ENCODE assay signal across 31 cellular contexts in the genomic region with DNA sequence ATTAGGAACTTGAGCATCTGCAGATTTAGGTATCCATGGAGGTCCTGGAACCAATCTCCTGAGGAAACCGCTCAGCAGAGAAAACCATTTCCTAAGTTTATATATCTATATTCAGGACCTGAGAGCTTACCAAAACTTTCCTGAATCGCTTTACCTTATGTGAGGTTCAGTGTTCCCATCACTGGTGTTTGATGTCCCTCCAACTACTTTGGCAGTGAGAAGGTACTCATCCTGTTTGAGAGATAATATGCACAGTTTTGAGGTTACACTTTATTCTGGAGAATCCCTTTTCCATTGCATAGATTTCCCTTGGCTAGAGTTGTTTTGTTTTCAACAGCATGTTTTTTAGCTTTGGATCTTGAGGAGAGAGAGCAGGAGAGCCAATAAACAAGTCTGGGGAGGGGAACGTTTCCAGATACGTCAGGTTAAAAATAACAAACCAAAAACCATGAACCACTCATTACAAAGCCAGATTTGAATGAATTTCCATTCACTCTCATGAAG. TPM values are rescaled to one million over a fixed set of nuclear protein-coding genes. Genes with fewer than 3 reads are reported as not detected.
A peak's percentile ranks its signal among the peaks of the same experiment; 100 is the strongest.
DNase-seq lines count a peak whose midpoint lies in the region; ATAC-seq, FAIRE-seq and TF ChIP-seq lines count a peak whose summit lies in the region.
"Had no signal": no experiment of that assay in that cellular context is flagged by ENCODE, and none has a peak within 500 bp of the region (broad histone marks: within the 10 kb centered on the region; RNA-seq: fewer than 3 reads in every experiment).

No MANE protein-coding gene starts in this region.

- no peaks in the 10 kb centered on the region for H4K20me1 ChIP-seq in GM12878 (ENCODE audit: control insufficient read depth, insufficient read depth)
- H4K20me1 ChIP-seq: BLaER1 treated with 17β-estradiol and CSF1 and Interleukin-3, amounts not matched to agents 10 nM and 100 nM had no signal

- RAD21 ChIA-PET in GM12878 (lab: Charles Lee; ENCODE audit: unreplicated experiment), result interaction anchor here (2.6 to 4.9 kb wide), 4 partner anchors 32 to 255 kb away, joined by 9 to 43 read pairs (median 16); partner anchors contain the start of gene CD200

- ATAC-seq in heart left ventricle (peak in 2 of 4 donors; percentile 15 to 75), WTC11 (no peak), GM12878 (no peak), GM19455 (IDR thresholded peaks at IDR 0.05; ENCODE audit: unreplicated experiment) (no peak)
- no peak for ATAC-seq in CD8-positive, alpha-beta T cell
- ATAC-seq: HCT116 had no signal

- H3K9me3 ChIP-seq in heart left ventricle (no peaks in the 10 kb centered on the region), right atrium auricular region (no peaks in the 10 kb centered on the region), GM12878 (replicated peaks; ENCODE audit: control insufficient read depth, insufficient read depth, low read length) (no peaks in the 10 kb centered on the region), tibial artery (no peaks in the 10 kb centered on the region)
- no peaks in the 10 kb centered on the region for H3K9me3 ChIP-seq in CD8-positive, alpha-beta T cell (ENCODE audit: low read length)
- H3K9me3 ChIP-seq: BLaER1 treated with 17β-estradiol and CSF1 and Interleukin-3, amounts not matched to agents 10 nM and 100 nM; esophagus muscularis mucosa; left lung had no signal

- no peaks in the 10 kb centered on the region for H3K79me2 ChIP-seq in GM12878 (ENCODE audit: control insufficient read depth, insufficient read depth, low read length)

- H3K36me3 ChIP-seq in heart left ventricle (peaks cover 0 to 5% (median 0%) of the 10 kb centered on the region in 9 donors), right atrium auricular region (no peaks in the 10 kb centered on the region), GM12878 (ENCODE audit: control insufficient read depth in 2 of 2, insufficient read depth in 2 of 2, low read length in 1 of 2) (peaks cover 0 to 11% of the 10 kb centered on the region in 2 experiments; a peak in 1 of 4 replicates), tibial artery (no peaks in the 10 kb centered on the region)
- H3K36me3 ChIP-seq in CD8-positive, alpha-beta T cell (ENCODE audit: insufficient read depth, low read length), result no peaks in the 10 kb centered on the region
- H3K36me3 ChIP-seq: BLaER1 treated with 17β-estradiol and CSF1 and Interleukin-3, amounts not matched to agents 10 nM and 100 nM; cardiac muscle cell; esophagus muscularis mucosa; left lung had no signal

- in situ Hi-C loops in GM12878 (cut with MboI), result no loop called here

- H3K4me3 ChIP-seq in heart left ventricle (no peak overlapping the region), right atrium auricular region (no peak overlapping the region), GM12878 (no peak overlapping the region), tibial artery (no peak overlapping the region)
- H3K4me3 ChIP-seq in CD8-positive, alpha-beta T cell (ENCODE audit: low read depth, low read length), result no peak overlapping the region
- H3K4me3 ChIP-seq: BLaER1 treated with 17β-estradiol and CSF1 and Interleukin-3, amounts not matched to agents 10 nM and 100 nM; cardiac muscle cell; coronary artery; esophagus muscularis mucosa; left lung; PC-9 had no signal

- TF ChIP-seq CTCF in heart left ventricle (IDR thresholded peaks at IDR 0.05), result no peak
- no peak for TF ChIP-seq CTCF in right atrium auricular region (IDR thresholded peaks at IDR 0.05)
- no peak for TF ChIP-seq CTCF in WTC11 (IDR thresholded peaks at IDR 0.05)
- no peak for TF ChIP-seq CTCF in GM12878 (IDR thresholded peaks at IDR 0.05 in 2 of 3, conservative IDR thresholded peaks at IDR 0.05 in 1 of 3; ENCODE audit: control insufficient read depth in 2 of 3, extremely low read depth in 1 of 3, insufficient read depth in 1 of 3, low read depth in 3 of 3, low read length in 3 of 3)
- TF ChIP-seq CTCF in tibial artery (IDR thresholded peaks at IDR 0.05), result no peak
- TF ChIP-seq CTCF in CD8-positive, alpha-beta T cell (IDR thresholded peaks at IDR 0.05), result no peak

- no peak overlapping the region for H3K4me2 ChIP-seq in GM12878 (ENCODE audit: control insufficient read depth, insufficient read depth)
- H3K4me2 ChIP-seq: BLaER1 treated with 17β-estradiol and CSF1 and Interleukin-3, amounts not matched to agents 10 nM and 100 nM; PC-9 had no signal

- BruUV-seq in GM12878 (replicated peaks; lab: Mats Ljungman, UMichigan), result no TSS peak

- POLR2A ChIA-PET in WTC11 (lab: Charles Lee) (interaction anchor here (0.5 kb wide), 1 partner anchor 61 kb away, joined by 4 read pairs; no protein-coding TSS in a partner anchor), GM12878 (lab: Charles Lee) (interaction anchor here (1.1 to 4.2 kb wide), 2 partner anchors 11 to 32 kb away, joined by 4 to 29 read pairs; partner anchors contain the start of gene CD200)
- POLR2A ChIA-PET in CD8-positive, alpha-beta T cell (lab: Charles Lee), result no interaction called here

- no peak for TF ChIP-seq RAD21 in GM12878 (IDR thresholded peaks at IDR 0.05; ENCODE audit: insufficient read depth, low read depth, low read length)

- no peaks in the 10 kb centered on the region for H3K27me3 Mint-ChIP-seq in WTC11 (ENCODE audit: low read depth)
- H3K27me3 Mint-ChIP-seq in CD8-positive, alpha-beta T cell (ENCODE audit: low read depth), result no peaks in the 10 kb centered on the region
- H3K27me3 Mint-ChIP-seq: progenitor cell of endocrine pancreas had no signal

- H3K9ac ChIP-seq in GM12878 (ENCODE audit: control insufficient read depth, insufficient read depth, low read length), result no peak overlapping the region
- H3K9ac ChIP-seq: BLaER1 treated with 17β-estradiol and CSF1 and Interleukin-3, amounts not matched to agents 10 nM and 100 nM had no signal

- no peak overlapping the region for H3K4me3 Mint-ChIP-seq in WTC11
- no peak overlapping the region for H3K4me3 Mint-ChIP-seq in CD8-positive, alpha-beta T cell

- peaks cover 25% of the 10 kb centered on the region for H3K4me1 Mint-ChIP-seq in WTC11
- H3K4me1 Mint-ChIP-seq in CD8-positive, alpha-beta T cell (ENCODE audit: low read depth), result peaks cover 15% of the 10 kb centered on the region

- H3K27me3 ChIP-seq in heart left ventricle, result no peaks in the 10 kb centered on the region
- no peaks in the 10 kb centered on the region for H3K27me3 ChIP-seq in right atrium auricular region
- no peaks in the 10 kb centered on the region for H3K27me3 ChIP-seq in GM12878 (replicated peaks in 1 of 2; ENCODE audit: control insufficient read depth in 2 of 2, insufficient read depth in 2 of 2, low read length in 1 of 2)
- H3K27me3 ChIP-seq in tibial artery, result no peaks in the 10 kb centered on the region
- no peaks in the 10 kb centered on the region for H3K27me3 ChIP-seq in CD8-positive, alpha-beta T cell (ENCODE audit: insufficient read depth, low read length)
- H3K27me3 ChIP-seq: BLaER1 treated with 17β-estradiol and CSF1 and Interleukin-3, amounts not matched to agents 10 nM and 100 nM; cardiac muscle cell; esophagus muscularis mucosa; left lung had no signal

- H3K27ac Mint-ChIP-seq in WTC11, result peak overlapping the region; percentile 91
- H3K27ac Mint-ChIP-seq in CD8-positive, alpha-beta T cell, result no peak overlapping the region

- no peak for FAIRE-seq in GM12878 (lab: Jason Lieb, UNC)

- H3K4me1 ChIP-seq in heart left ventricle (peaks cover 0 to 26% (median 4%) of the 10 kb centered on the region in 12 donors), right atrium auricular region (peaks cover 0 to 5% of the 10 kb centered on the region in 2 donors), GM12878 (ENCODE audit: control insufficient read depth, insufficient read depth, low read length) (peaks cover 29% of the 10 kb centered on the region), tibial artery (peaks cover 0 to 45% (median 10%) of the 10 kb centered on the region in 4 donors)
- H3K4me1 ChIP-seq in CD8-positive, alpha-beta T cell (ENCODE audit: insufficient read depth, low read length), result no peaks in the 10 kb centered on the region
- H3K4me1 ChIP-seq: BLaER1 treated with 17β-estradiol and CSF1 and Interleukin-3, amounts not matched to agents 10 nM and 100 nM; left lung had no signal

- intact Hi-C loops in heart left ventricle (cut with DNase I) (no loop called here), GM12878 (cut with micrococcal nuclease; ENCODE audit: unreplicated experiment) (no loop called here), tibial artery (cut with DNase I; ENCODE audit: low total_unique reads) (no loop called here)
- intact Hi-C loops in CD8-positive, alpha-beta T cell (cut with DNase I, micrococcal nuclease), result loop anchor here in 1 of 2 experiments (2.0 kb wide), 1 partner anchor 14 kb away; no protein-coding TSS in a partner anchor

- TF ChIP-seq POLR2A in heart left ventricle (IDR thresholded peaks at IDR 0.05) (no peak), GM12878 (IDR thresholded peaks at IDR 0.05; ENCODE audit: low read depth, low read length) (no peak)

- SMC1A ChIA-PET in GM12878 (lab: Charles Lee; ENCODE audit: uncharacterized antibody, unreplicated experiment), result interaction anchor here (0.6 to 6.7 kb wide), 10 partner anchors 8 to 255 kb away, joined by 3 to 99 read pairs (median 3); partner anchors contain the start of gene CD200

- 54 to 57% (median 56%) methylated on average over 4 of the region's 4 CpGs for WGBS in heart left ventricle, 4 donors
- WGBS in GM12878 (ENCODE audit: insufficient coverage, insufficient replicate concordance, low lambda C conversion rate, missing lambda C conversion rate), result 62% methylated on average over 4 of the region's 4 CpGs

- H3K36me3 Mint-ChIP-seq in WTC11, result peaks cover 36% of the 10 kb centered on the region
- no peaks in the 10 kb centered on the region for H3K36me3 Mint-ChIP-seq in CD8-positive, alpha-beta T cell

- no peak overlapping the region for H2AFZ ChIP-seq in GM12878 (ENCODE audit: control insufficient read depth, low read depth, low read length)
- H2AFZ ChIP-seq: PC-9 had no signal

- no peaks in the 10 kb centered on the region for H3K9me3 Mint-ChIP-seq in WTC11
- H3K9me3 Mint-ChIP-seq in CD8-positive, alpha-beta T cell, result no peaks in the 10 kb centered on the region
- H3K9me3 Mint-ChIP-seq: T-helper 2 cell treated with Interferon-gamma antibody and Interleukin-4, amounts not matched to agents 5 μg/mL and 100 μg/mL, for 36 hours had no signal

- CTCF ChIA-PET in WTC11 (lab: Charles Lee) (interaction anchor here (1.1 kb wide), 1 partner anchor 33 kb away, joined by 3 read pairs; the partner anchor contains the start of gene CD200), GM12878 (lab: Yijun Ruan, JAX) (interaction anchor here (1.2 to 2.3 kb wide), 2 partner anchors 10 to 27 kb away, joined by 3 to 10 read pairs; no protein-coding TSS in a partner anchor)
- CTCF ChIA-PET in CD8-positive, alpha-beta T cell (lab: Charles Lee), result interaction anchor here (0.7 to 1.2 kb wide), 2 partner anchors 74 to 688 kb away, joined by 3 read pairs; no protein-coding TSS in a partner anchor

- H3K27ac ChIP-seq in heart left ventricle, result peak overlapping the region in 8 of 12 donors; percentile 9 to 74 (median 46)
- H3K27ac ChIP-seq in right atrium auricular region, result peak overlapping the region in 1 of 2 donors; percentile 42
- H3K27ac ChIP-seq in GM12878 (ENCODE audit: control insufficient read depth, insufficient read depth), result peak overlapping the region; percentile 31; the same call in 1 of the 2 replicates
- peak overlapping the region; percentile 4 to 69 for H3K27ac ChIP-seq in tibial artery
- no peak overlapping the region for H3K27ac ChIP-seq in CD8-positive, alpha-beta T cell (ENCODE audit: low read depth, low read length)
- H3K27ac ChIP-seq: BLaER1 treated with 17β-estradiol and CSF1 and Interleukin-3, amounts not matched to agents 10 nM and 100 nM; cardiac muscle cell; left lung; PC-9 had no signal

- no peak for DNase-seq in heart left ventricle
- DNase-seq in right atrium auricular region (ENCODE audit: low spot score), result no peak
- no peak for DNase-seq in WTC11 (ENCODE audit: low spot score)
- DNase-seq in GM12878 (ENCODE audit: low read depth, low spot score), result no peak
- DNase-seq in tibial artery, result no peak
- DNase-seq in CD8-positive, alpha-beta T cell, result no peak
- DNase-seq: activated CD4-positive, alpha-beta T cell treated with anti-CD3 and anti-CD28 coated beads, Interleukin-2, amount 50 U/mL, for 1 hour; activated CD8-positive, alpha-beta memory T cell treated with anti-CD3 and anti-CD28 coated beads, Interleukin-2, amount 50 U/mL, for 48 hours; activated gamma-delta T cell; COR-L47; DMS53; effector memory CD4-positive, alpha-beta T cell; foreskin melanocyte; hippocampal formation; IMR-90; left lung; NCI-H1092; NCI-H187 treated with DMSO at 0.1 percent for 48 hours; NCI-H526 treated with DMSO at 0.1 percent for 48 hours; PC-9; SHP77 treated with DMSO at 0.1 percent for 48 hours; stimulated activated naive CD4-positive, alpha-beta T cell had no signal

- TF ChIP-seq EP300 in GM12878 (IDR thresholded peaks at IDR 0.05; ENCODE audit: borderline replicate concordance in 1 of 2, control insufficient read depth in 1 of 2, low read depth in 2 of 2, low read length in 2 of 2), result no peak

RNA-seq across cellular contexts. Expression of gene CD200, which starts 33.5 kb away (rescaled TPM):
- total RNA-seq in heart left ventricle (10 to 100 TPM in 1 of 9 donors, 1 to 10 TPM in 3, under 1 TPM in 5; 0.26 to 23.9 (median 0.81) TPM), right atrium auricular region (10 to 100 TPM in 1 of 2 donors, 1 to 10 TPM in 1; 5.7 to 12.1 TPM), WTC11 (2021) (46.8 to 56.1 TPM (median 54.1 TPM) in 3 replicates), GM12878 (2014; rRNA removed) (21.2 and 24.3 TPM in 2 replicates), GM12878 (2014; rRNA removed; fragmentation: Illumina TruSeq; extraction: Trizol) (28.0 and 29.5 TPM in 2 replicates), GM12878 (2021) (27.8 and 29.2 TPM in 2 replicates)
- polyA plus RNA-seq in heart left ventricle (under 1 TPM; 0.38 to 0.94 TPM), GM12878 (2011; rRNA removed) (84.3 and 97.3 TPM in 2 replicates), GM12878 (2014; fragmentation: Illumina TruSeq; extraction: Trizol) (51.2 and 65.2 TPM in 2 replicates), GM12878 (2014; fragmentation: Nextera tagmentation; extraction: Ambion mirVana) (10 to 100 TPM; 39.8 to 44.0 TPM), GM12878 (2014; rRNA removed) (25.1 and 31.8 TPM in 2 replicates), GM12878 (2016; fragmentation: Nextera tagmentation; extraction: Ambion mirVana) (10 to 100 TPM; 31.0 to 34.5 TPM)
- 63.1 and 64.4 TPM in 2 replicates for total RNA-seq in GM12878 (2013; cell fraction: nucleolus; rRNA removed)
- 9.9 TPM for polyA plus RNA-seq in GM12878 (2011; ENCODE audit: low read depth)
- 56.1 and 67.4 TPM in 2 replicates for polyA plus RNA-seq in GM12878 (2011; cell fraction: cytosol; rRNA removed)
- 48.3 and 66.3 TPM in 2 replicates for polyA plus RNA-seq in GM12878 (2011; cell fraction: nucleus; rRNA removed)
- 13.9 and 25.9 TPM in 2 replicates for polyA plus RNA-seq in GM12878 (2012)
- polyA minus RNA-seq in GM12878 (2011; rRNA and poly(A)+ RNA removed), result 60.8 and 70.1 TPM in 2 replicates
- 17.0 and 17.4 TPM in 2 replicates for polyA minus RNA-seq in GM12878 (2011; cell fraction: cytosol; rRNA and poly(A)+ RNA removed)
- 26.0 and 37.7 TPM in 2 replicates for polyA minus RNA-seq in GM12878 (2011; cell fraction: nucleus; rRNA and poly(A)+ RNA removed)
- 1 to 10 TPM; 1.1 to 1.2 TPM for total RNA-seq in CD8-positive, alpha-beta T cell
- total RNA-seq: G401 had no signal
